ENCODE assay signal across 8 cellular contexts in the genomic region with DNA sequence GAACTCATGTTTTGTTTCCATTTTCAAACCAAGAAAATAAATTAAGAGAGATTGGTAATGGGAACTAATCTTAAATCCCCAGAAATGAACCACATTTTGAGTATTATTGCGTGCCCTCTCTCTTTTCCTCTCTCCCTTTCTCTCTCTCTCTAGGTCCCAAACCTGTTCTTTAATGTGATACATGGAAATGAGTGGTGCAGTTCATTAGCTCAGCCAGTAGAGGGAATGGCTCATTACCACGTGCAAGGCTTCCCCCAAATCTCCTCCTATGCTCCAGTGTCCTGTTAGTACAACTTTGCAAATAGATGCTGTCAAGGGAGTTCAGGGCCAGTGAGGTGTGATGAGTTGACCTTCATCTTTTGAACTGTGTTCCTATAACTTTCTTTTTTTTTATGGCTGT.
DNase-seq lines count a peak whose midpoint lies in the region; ATAC-seq and TF ChIP-seq lines count a peak whose summit lies in the region.

No MANE protein-coding gene starts in this region.

- DNase-seq in Right ventricle myocardium inferior (ENCODE audit: missing footprints) (no peak), cardiac septum (ENCODE audit: low spot score) (no peak), NCI-H1105 (lab: John Stamatoyannopoulos, UW) (peak; percentile 11), adrenal gland (peak in 5 of 7 donors; percentile 19 to 43 (median 33)), left lobe of liver (ENCODE audit: low spot score) (no peak), Ammon's horn (ENCODE audit: low spot score) (no peak)

- no peaks in the 10 kb centered on the region for H3K36me3 ChIP-seq in adrenal gland (replicated peaks in 1 of 2)

- no peaks in the 10 kb centered on the region for H3K4me1 ChIP-seq in adrenal gland (replicated peaks in 1 of 2)

- 40 to 52% (median 43%) methylated on average over 2 of the region's 2 CpGs for WGBS in adrenal gland, 4 donors

- H3K27me3 ChIP-seq in adrenal gland, result peaks cover 3% of the 10 kb centered on the region

- H3K9me3 ChIP-seq in adrenal gland (replicated peaks in 1 of 3), result no peaks in the 10 kb centered on the region

- no peak for TF ChIP-seq POLR2A in adrenal gland (IDR thresholded peaks at IDR 0.05)

- ATAC-seq in Right ventricle myocardium inferior (peak; percentile 52), HG02571 (IDR thresholded peaks at IDR 0.05; ENCODE audit: unreplicated experiment) (peak; percentile 71), left lobe of liver (peak; percentile 77), GM21360 (IDR thresholded peaks at IDR 0.05; ENCODE audit: unreplicated experiment) (no peak)

- TF ChIP-seq CTCF in adrenal gland (IDR thresholded peaks at IDR 0.05), result peak; percentile 56 to 71 (median 64)

- no peak overlapping the region for H3K27ac ChIP-seq in adrenal gland

- intact Hi-C loops in Right ventricle myocardium inferior (cut with DNase I), result no loop called here
- intact Hi-C loops in cardiac septum (cut with DNase I), result loop anchor here (5.0 to 10.0 kb wide), 2 partner anchors 112 to 425 kb away; no protein-coding TSS in a partner anchor
- intact Hi-C loops in adrenal gland (cut with DNase I), result no loop called here

- no peak overlapping the region for H3K4me3 ChIP-seq in adrenal gland

Comparison
In these comparisons a context has a peak if more than half of its experiments do, and no peak if none do; other contexts are left out.
1. DNase-seq: peak in NCI-H1105 (single experiment) and adrenal gland (5 of 7); none in Right ventricle myocardium inferior (single experiment), cardiac septum (single experiment), left lobe of liver (single experiment) and Ammon's horn (single experiment).